ENCODE assay signal across 24 cellular contexts in the genomic region with DNA sequence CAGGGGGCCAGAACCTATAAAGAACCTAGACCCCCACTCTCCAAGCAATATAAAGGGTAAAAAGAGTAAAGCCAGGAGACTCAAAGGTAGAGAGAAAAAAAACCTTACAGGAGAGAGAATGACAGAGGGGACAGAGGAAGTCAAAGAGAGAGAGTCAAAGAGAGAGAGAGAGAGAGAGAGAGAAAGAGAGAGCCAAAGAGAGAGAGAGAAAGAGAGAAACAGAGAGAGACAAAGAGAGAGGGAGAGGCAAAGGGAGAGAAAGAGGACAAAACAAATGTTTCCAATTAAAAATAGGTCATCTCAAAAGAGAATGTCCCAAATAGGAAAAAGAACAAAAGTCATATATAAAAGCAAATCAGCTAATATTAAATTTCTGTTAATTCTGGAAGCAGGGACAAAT.
"Had no signal": no experiment of that assay in that cellular context is flagged by ENCODE, and none has a peak within 500 bp of the region (broad histone marks: within the 10 kb centered on the region; RNA-seq: fewer than 3 reads in every experiment).

No MANE protein-coding gene starts in this region.

- H3K4me1 ChIP-seq: colonic mucosa, esophagus muscularis mucosa, esophagus squamous epithelium, foreskin keratinocyte, gastrocnemius medialis, gastroesophageal sphincter, heart left ventricle, heart right ventricle had no signal

- H3K9me3 ChIP-seq: colonic mucosa had no signal

- H3K4me3 ChIP-seq: colonic mucosa, coronary artery, dorsolateral prefrontal cortex, esophagus muscularis mucosa, esophagus squamous epithelium, gastrocnemius medialis, gastroesophageal sphincter, heart left ventricle, heart right ventricle, hepatocyte had no signal

- DNase-seq: colonic mucosa; cortex of kidney; dermis blood vessel endothelial cell; dorsolateral prefrontal cortex; effector CD4-positive, alpha-beta T cell; effector CD8-positive, alpha-beta T cell; effector memory CD4-positive, alpha-beta T cell; effector memory CD8-positive, alpha-beta T cell; endodermal cell; erythroblast; esophagus squamous epithelium; foreskin fibroblast; foreskin keratinocyte; foreskin melanocyte; gastrocnemius medialis; glutamatergic neuron; head of caudate nucleus; heart left ventricle; heart right ventricle had no signal

- H3K27ac ChIP-seq: colonic mucosa, coronary artery, dorsolateral prefrontal cortex, epithelial cell of prostate, esophagus muscularis mucosa, esophagus squamous epithelium, foreskin keratinocyte, gastrocnemius medialis, gastroesophageal sphincter, heart left ventricle, heart right ventricle, hepatocyte had no signal

- H3K36me3 ChIP-seq: colonic mucosa, esophagus muscularis mucosa, esophagus squamous epithelium, gastrocnemius medialis, gastroesophageal sphincter, heart left ventricle, heart right ventricle had no signal
